ENCODE assay signal across 19 cellular contexts in the genomic region with DNA sequence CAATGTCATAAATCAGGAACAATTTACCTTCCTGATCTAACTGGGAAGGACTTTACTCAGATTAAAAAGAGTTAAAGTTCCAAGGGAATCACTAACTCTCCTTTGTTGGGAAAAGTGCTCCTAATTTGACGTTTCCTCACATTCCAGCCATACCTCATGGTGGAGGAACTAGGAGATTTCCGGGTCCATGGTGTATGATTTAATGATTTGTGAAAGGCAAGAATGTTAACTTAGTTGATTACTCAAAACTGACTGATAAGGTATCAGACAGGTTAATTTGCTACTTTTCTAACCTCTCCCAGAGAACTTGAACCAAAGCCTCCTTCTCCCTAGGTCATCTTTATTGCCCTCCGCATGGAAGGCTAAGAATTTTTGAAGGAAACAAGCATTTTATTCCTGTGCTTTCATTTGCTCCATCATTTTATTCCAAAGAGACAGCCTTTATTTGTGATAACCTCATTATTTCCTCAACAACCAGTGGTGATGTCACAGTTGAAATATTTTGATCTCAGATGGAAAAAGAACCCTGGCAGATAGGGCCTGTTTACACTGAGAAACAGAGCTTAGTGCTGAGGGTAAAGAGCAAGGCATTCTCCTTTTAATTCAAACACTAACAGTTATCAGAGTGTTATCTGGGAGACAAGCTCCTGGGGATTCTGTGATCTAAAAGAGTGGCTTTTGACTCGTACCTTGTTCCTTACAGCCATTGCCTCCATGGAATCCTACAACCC. TPM values are rescaled to one million over a fixed set of nuclear protein-coding genes. Genes with fewer than 3 reads are reported as not detected.
DNase-seq lines count a peak whose midpoint lies in the region; ATAC-seq, FAIRE-seq and TF ChIP-seq lines count a peak whose summit lies in the region.
"Had no signal": no experiment of that assay in that cellular context is flagged by ENCODE, and none has a peak within 500 bp of the region (broad histone marks: within the 10 kb centered on the region; RNA-seq: fewer than 3 reads in every experiment).

No MANE protein-coding gene starts in this region.

- H3K27ac ChIP-seq in A549 (no peak overlapping the region), mesodermal cell (ENCODE audit: low read depth, low read length, severe bottlenecking) (peak overlapping the region; percentile 61)
- H3K27ac ChIP-seq: coronary artery had no signal

- CTCF ChIA-PET in A549 (lab: Yijun Ruan, JAX), result interaction anchor here (1.2 kb wide), 1 partner anchor 25 kb away, joined by 3 read pairs; no protein-coding TSS in a partner anchor
- CTCF ChIA-PET in activated CD4-positive, alpha-beta memory T cell treated with anti-CD3 and anti-CD28 coated beads, Interleukin-2, amount 10 ng/mL, durations not matched to agents 7 days and 5 days (lab: Charles Lee), result no interaction called here

- H3K36me3 ChIP-seq in mesodermal cell (ENCODE audit: control insufficient read depth, insufficient read depth, low read length), result no peaks in the 10 kb centered on the region

- H3K4me3 Mint-ChIP-seq in activated CD4-positive, alpha-beta memory T cell treated with anti-CD3 and anti-CD28 coated beads, Interleukin-2, amount 10 ng/mL, durations not matched to agents 7 days and 5 days, result no peak overlapping the region
- H3K4me3 Mint-ChIP-seq: activated naive CD4-positive, alpha-beta T cell treated with anti-CD3 and anti-CD28 coated beads, Interleukin-2, amount 10 ng/mL, durations not matched to agents 7 days and 5 days; neural crest cell had no signal

- POLR2A ChIA-PET in A549 (lab: Yijun Ruan, JAX), result no interaction called here
- POLR2A ChIA-PET in activated CD4-positive, alpha-beta memory T cell treated with anti-CD3 and anti-CD28 coated beads, Interleukin-2, amount 10 ng/mL, durations not matched to agents 7 days and 5 days (lab: Charles Lee), result no interaction called here

- no peak for TF ChIP-seq CTCF in A549 (IDR thresholded peaks at IDR 0.05)
- TF ChIP-seq CTCF in fibroblast of pulmonary artery (IDR thresholded peaks at IDR 0.05; ENCODE audit: low read length, missing control alignments), result no peak

- peaks cover 2% of the 10 kb centered on the region for H3K9me3 Mint-ChIP-seq in activated CD4-positive, alpha-beta memory T cell treated with anti-CD3 and anti-CD28 coated beads, Interleukin-2, amount 10 ng/mL, durations not matched to agents 7 days and 5 days
- H3K9me3 Mint-ChIP-seq: activated naive CD4-positive, alpha-beta T cell treated with anti-CD3 and anti-CD28 coated beads, Interleukin-2, amount 10 ng/mL, durations not matched to agents 7 days and 5 days; neural crest cell had no signal

- no peaks in the 10 kb centered on the region for H3K36me3 Mint-ChIP-seq in activated CD4-positive, alpha-beta memory T cell treated with anti-CD3 and anti-CD28 coated beads, Interleukin-2, amount 10 ng/mL, durations not matched to agents 7 days and 5 days (ENCODE audit: low read depth)
- H3K36me3 Mint-ChIP-seq: activated naive CD4-positive, alpha-beta T cell treated with anti-CD3 and anti-CD28 coated beads, Interleukin-2, amount 10 ng/mL, durations not matched to agents 7 days and 5 days had no signal

- no peak overlapping the region for H3K27ac Mint-ChIP-seq in activated CD4-positive, alpha-beta memory T cell treated with anti-CD3 and anti-CD28 coated beads, Interleukin-2, amount 10 ng/mL, durations not matched to agents 7 days and 5 days
- H3K27ac Mint-ChIP-seq: activated naive CD4-positive, alpha-beta T cell treated with anti-CD3 and anti-CD28 coated beads, Interleukin-2, amount 10 ng/mL, durations not matched to agents 7 days and 5 days had no signal

- H3K4me1 Mint-ChIP-seq in activated CD4-positive, alpha-beta memory T cell treated with anti-CD3 and anti-CD28 coated beads, Interleukin-2, amount 10 ng/mL, durations not matched to agents 7 days and 5 days, result no peaks in the 10 kb centered on the region
- H3K4me1 Mint-ChIP-seq: activated naive CD4-positive, alpha-beta T cell treated with anti-CD3 and anti-CD28 coated beads, Interleukin-2, amount 10 ng/mL, durations not matched to agents 7 days and 5 days; neural crest cell had no signal

- FAIRE-seq in A549 (lab: Jason Lieb, UNC) (peak; percentile 43), RCC 7860 (lab: Jason Lieb, UNC) (peak; percentile 81)

- no peak overlapping the region for H3K4me2 ChIP-seq in A549

- ATAC-seq in A549, result no peak
- no peak for ATAC-seq in HG02981 (IDR thresholded peaks at IDR 0.05; ENCODE audit: unreplicated experiment)
- no peak for ATAC-seq in HG02870 (IDR thresholded peaks at IDR 0.05; ENCODE audit: unreplicated experiment)

- no peaks in the 10 kb centered on the region for H3K27me3 Mint-ChIP-seq in activated CD4-positive, alpha-beta memory T cell treated with anti-CD3 and anti-CD28 coated beads, Interleukin-2, amount 10 ng/mL, durations not matched to agents 7 days and 5 days
- H3K27me3 Mint-ChIP-seq: activated naive CD4-positive, alpha-beta T cell treated with anti-CD3 and anti-CD28 coated beads, Interleukin-2, amount 10 ng/mL, durations not matched to agents 7 days and 5 days had no signal

- TF ChIP-seq POLR2A in A549 (IDR thresholded peaks at IDR 0.05; ENCODE audit: low read length), result no peak

- TF ChIP-seq EP300 in A549 (IDR thresholded peaks at IDR 0.05), result no peak

- peaks cover 4% of the 10 kb centered on the region; the same call in 1 of the 3 replicates for H3K9me3 ChIP-seq in A549
- no peaks in the 10 kb centered on the region for H3K9me3 ChIP-seq in mesodermal cell (ENCODE audit: control insufficient read depth, low read length)

- 36% methylated on average over 4 of the region's 4 CpGs for WGBS in A549 (ENCODE audit: missing lambda C conversion rate)
- 40 to 60% methylated on average over 1 to 2 of the region's 4 CpGs for WGBS in mesodermal cell (ENCODE audit: insufficient coverage in 2 of 2), 2 experiments

- H3K4me1 ChIP-seq in A549 (no peaks in the 10 kb centered on the region), mesodermal cell (ENCODE audit: control insufficient read depth, insufficient read depth, low read length, poor library complexity, severe bottlenecking) (peaks cover 49% of the 10 kb centered on the region)

- no peak overlapping the region for H3K4me3 ChIP-seq in A549
- no peak overlapping the region for H3K4me3 ChIP-seq in fibroblast of pulmonary artery (replicated peaks; ENCODE audit: low read depth, low read length)
- no peak overlapping the region for H3K4me3 ChIP-seq in mesodermal cell (ENCODE audit: extremely low read depth, insufficient read depth, low read length, poor library complexity, severe bottlenecking)
- H3K4me3 ChIP-seq: coronary artery had no signal

- TF ChIP-seq RAD21 in A549 (conservative IDR thresholded peaks at IDR 0.05 in 1 of 2, IDR thresholded peaks at IDR 0.05 in 1 of 2), result no peak

- DNase-seq in A549 (ENCODE audit: low read depth in 1 of 2, low spot score in 1 of 2) (no peak), RCC 7860 (ENCODE audit: low spot score) (peak; percentile 60), fibroblast of pulmonary artery (ENCODE audit: low read depth) (peak; percentile 8), midbrain (lab: John Stamatoyannopoulos, UW) (no peak)
- no peak for DNase-seq in activated CD4-positive, alpha-beta memory T cell treated with anti-CD3 and anti-CD28 coated beads, Interleukin-2, amount 10 ng/mL, durations not matched to agents 7 days and 5 days
- DNase-seq: ACHN; activated CD4-positive, alpha-beta T cell treated with anti-CD3 and anti-CD28 coated beads, Interleukin-2, amount 50 U/mL, for 4 hours; activated naive CD4-positive, alpha-beta T cell treated with anti-CD3 and anti-CD28 coated beads, Interleukin-2, amount 10 ng/mL, durations not matched to agents 7 days and 5 days; activated T-cell treated with anti-CD3 and anti-CD28 coated beads, Interleukin-2, amount 50 U/mL, for 1 hour; DMS79; erythroblast; GOT3; NCI-H1930; NCI-H510A had no signal

TF ChIP-seq in A549, 52 proteins besides CTCF, POLR2A, EP300 and RAD21:
- TF ChIP-seq CHD2 (IDR thresholded peaks at IDR 0.05; ENCODE audit: low read length, partially characterized antibody), result no peak
- TF ChIP-seq MAX (IDR thresholded peaks at IDR 0.05), result no peak
- TF ChIP-seq RNF2 (IDR thresholded peaks at IDR 0.05; ENCODE audit: borderline replicate concordance, low read depth), result no peak
- TF ChIP-seq HEYL (CRISPR knock-in tag; IDR thresholded peaks at IDR 0.05), result no peak
- TF ChIP-seq HMGXB4 (CRISPR knock-in tag; IDR thresholded peaks at IDR 0.05; ENCODE audit: borderline replicate concordance), result no peak
- no peak for TF ChIP-seq ZSCAN20 (CRISPR knock-in tag; IDR thresholded peaks at IDR 0.05)
- no peak for TF ChIP-seq NPAS2 (CRISPR knock-in tag; IDR thresholded peaks at IDR 0.05; ENCODE audit: borderline replicate concordance)

RNA-seq across cellular contexts. Expression of gene BMP2, which starts 57.5 kb away (rescaled TPM):
- polyA plus RNA-seq in A549 (2011; rRNA removed), result 0.23 and 0.42 TPM in 2 replicates
- 0.11 and 0.12 TPM in 2 replicates for polyA plus RNA-seq in A549 (2012; cell fraction: cytosol; rRNA removed)
- 0.07 and 0.10 TPM in 2 replicates for polyA plus RNA-seq in A549 (2012; cell fraction: nucleus; rRNA removed)
- 0.09 to 0.20 TPM (median 0.19 TPM) in 3 replicates for polyA plus RNA-seq in A549 (2017; fragmentation: RNase III; extraction: RNeasy Plus Mini Kit Qiagen cat#74134 plus additional on column Dnase treatment)
- polyA minus RNA-seq in A549 (2011; rRNA and poly(A)+ RNA removed), result 0.24 and 0.41 TPM in 2 replicates
- polyA plus RNA-seq in mesodermal cell (2013, experiment 1 of 2), result 17.3 TPM
- 15.9 TPM for polyA plus RNA-seq in mesodermal cell (2013, experiment 2 of 2)
- total RNA-seq in activated CD4-positive, alpha-beta memory T cell treated with anti-CD3 and anti-CD28 coated beads, Interleukin-2, amount 10 ng/mL, durations not matched to agents 7 days and 5 days, result not detected

Comparison
In these comparisons a context has a peak if more than half of its experiments do, and no peak if none do; other contexts are left out.
1. DNase-seq: peak in RCC 7860 (single experiment) and fibroblast of pulmonary artery (single experiment); none in A549 (0 of 2), activated CD4-positive, alpha-beta memory T cell treated with anti-CD3 and anti-CD28 coated beads, Interleukin-2, amount 10 ng/mL, durations not matched to agents 7 days and 5 days (single experiment) and midbrain (single experiment).